9 cellular contexts compared by ENCODE assay signal in the genomic region with DNA sequence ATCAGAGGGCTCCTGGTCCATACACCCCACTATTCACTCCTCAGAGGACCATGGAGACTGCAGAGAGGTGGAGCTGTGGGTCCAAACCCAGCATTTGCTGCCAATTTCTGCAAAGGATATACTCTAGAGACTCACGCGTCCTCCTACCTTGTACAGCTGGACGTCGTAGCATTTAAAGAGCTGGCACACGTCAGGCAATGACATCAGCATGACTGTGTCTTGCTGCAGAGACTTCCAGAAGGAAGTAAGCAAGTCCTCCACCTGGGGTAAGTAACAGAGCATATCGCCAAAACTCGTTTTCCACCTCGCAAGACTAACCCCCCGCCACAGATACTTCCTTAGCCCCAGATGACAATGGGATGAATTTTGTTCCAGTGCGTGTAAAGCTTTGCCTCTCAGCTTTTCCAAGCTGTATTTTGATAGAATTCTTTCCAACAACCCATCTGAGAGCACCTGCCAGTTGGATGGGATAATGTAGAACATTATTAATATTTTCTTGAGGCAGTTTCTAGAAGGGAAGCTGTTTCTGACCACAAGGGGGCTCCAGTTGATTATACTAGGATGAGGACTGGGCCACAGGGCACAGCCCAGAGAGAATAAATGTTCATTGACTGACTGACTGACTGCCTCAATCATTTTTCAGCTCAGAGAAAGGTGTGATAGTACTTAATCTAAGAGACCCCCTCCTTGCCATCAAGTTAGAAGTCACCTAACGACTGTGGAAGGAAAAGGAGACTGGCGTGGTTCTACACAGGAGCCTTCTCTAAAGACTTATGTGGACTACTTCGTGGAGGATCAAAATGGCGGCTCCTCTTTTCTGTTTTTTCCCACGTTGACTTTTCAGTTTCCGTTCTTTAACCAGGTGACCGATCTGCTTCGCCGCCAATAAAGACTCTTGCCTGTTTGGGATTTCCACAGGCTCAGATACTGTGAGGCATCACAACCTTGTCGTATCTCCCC. TPM values are rescaled to one million over a fixed set of nuclear protein-coding genes. Genes with fewer than 3 reads are reported as not detected.
DNase-seq lines count a peak whose midpoint lies in the region; ATAC-seq and TF ChIP-seq lines count a peak whose summit lies in the region.
"Had no signal": no experiment of that assay in that cellular context is flagged by ENCODE, and none has a peak within 500 bp of the region (broad histone marks: within the 10 kb centered on the region; RNA-seq: fewer than 3 reads in every experiment).

No MANE protein-coding gene starts in this region.

- peak; percentile 28 to 82 (median 67) for DNase-seq in CD4-positive, CD25-positive, alpha-beta regulatory T cell
- DNase-seq in HFF-Myc (ENCODE audit: extremely low read depth, low read depth) (no peak), Peyer's patch (peak in 2 of 3 donors; percentile 67 to 81), foreskin melanocyte (peak; percentile 40), pons (ENCODE audit: low spot score) (peak; percentile 57), NCI-H187 treated with DMSO at 0.1 percent for 48 hours (lab: John Stamatoyannopoulos, UW) (no peak)

- H3K9me3 ChIP-seq in CD4-positive, CD25-positive, alpha-beta regulatory T cell (ENCODE audit: control insufficient read depth in 2 of 2, low read length in 2 of 2): peaks cover 0 to 5% of the 10 kb centered on the region in 2 experiments
- no peaks in the 10 kb centered on the region for H3K9me3 ChIP-seq in Peyer's patch

- ATAC-seq in CD4-positive, CD25-positive, alpha-beta regulatory T cell (ENCODE audit: low read depth in 2 of 2): peak; percentile 64 to 69
- peak; percentile 78 for ATAC-seq in activated T-helper 17 cell treated with anti-CD3 and anti-CD28 coated beads, Interleukin-2, amount 50 U/mL, for 72 hours (replicated peaks)
- no peak for ATAC-seq in GM21447 (IDR thresholded peaks at IDR 0.05; ENCODE audit: unreplicated experiment)

- peaks cover 0 to 4% (median 0%) of the 10 kb centered on the region in 7 donors for H3K9me3 Mint-ChIP-seq in CD4-positive, CD25-positive, alpha-beta regulatory T cell
- no peaks in the 10 kb centered on the region for H3K9me3 Mint-ChIP-seq in activated T-helper 17 cell treated with anti-CD3 and anti-CD28 coated beads, Interleukin-2, amount 50 U/mL, for 72 hours

- no peak for TF ChIP-seq POLR2A in Peyer's patch (IDR thresholded peaks at IDR 0.05)

- no peaks in the 10 kb centered on the region for H3K36me3 Mint-ChIP-seq in CD4-positive, CD25-positive, alpha-beta regulatory T cell
- H3K36me3 Mint-ChIP-seq in activated T-helper 17 cell treated with anti-CD3 and anti-CD28 coated beads, Interleukin-2, amount 50 U/mL, for 72 hours (ENCODE audit: low read depth): no peaks in the 10 kb centered on the region

- no peak overlapping the region for H3K27ac ChIP-seq in CD4-positive, CD25-positive, alpha-beta regulatory T cell (ENCODE audit: insufficient read depth, low read length, poor library complexity, severe bottlenecking)
- no peak overlapping the region for H3K27ac ChIP-seq in Peyer's patch

- TF ChIP-seq CTCF in HFF-Myc (IDR thresholded peaks at IDR 0.05; ENCODE audit: low read depth, low read length, missing control alignments) (peak; percentile 76), Peyer's patch (IDR thresholded peaks at IDR 0.05) (peak; percentile 61 to 78 (median 76))

- no peaks in the 10 kb centered on the region for H3K4me1 ChIP-seq in CD4-positive, CD25-positive, alpha-beta regulatory T cell (ENCODE audit: control insufficient read depth, insufficient read depth, low read length, poor library complexity, severe bottlenecking)
- H3K4me1 ChIP-seq in Peyer's patch: no peaks in the 10 kb centered on the region

- no peaks in the 10 kb centered on the region for H3K27me3 ChIP-seq in CD4-positive, CD25-positive, alpha-beta regulatory T cell (ENCODE audit: control insufficient read depth, insufficient read depth, low read length)
- no peaks in the 10 kb centered on the region for H3K27me3 ChIP-seq in Peyer's patch

- no peak overlapping the region for H3K4me3 ChIP-seq in CD4-positive, CD25-positive, alpha-beta regulatory T cell (ENCODE audit: low read depth, low read length)
- H3K4me3 ChIP-seq in HFF-Myc (replicated peaks; ENCODE audit: low read depth, low read length) (no peak overlapping the region), Peyer's patch (no peak overlapping the region)

- peaks cover 7% of the 10 kb centered on the region for H3K27me3 Mint-ChIP-seq in CD4-positive, CD25-positive, alpha-beta regulatory T cell
- no peaks in the 10 kb centered on the region for H3K27me3 Mint-ChIP-seq in activated T-helper 17 cell treated with anti-CD3 and anti-CD28 coated beads, Interleukin-2, amount 50 U/mL, for 72 hours

- H3K27ac Mint-ChIP-seq in CD4-positive, CD25-positive, alpha-beta regulatory T cell: peak overlapping the region in 1 of 3 donors; percentile 24
- no peak overlapping the region for H3K27ac Mint-ChIP-seq in activated T-helper 17 cell treated with anti-CD3 and anti-CD28 coated beads, Interleukin-2, amount 50 U/mL, for 72 hours

- H3K4me1 Mint-ChIP-seq in CD4-positive, CD25-positive, alpha-beta regulatory T cell: peaks cover 0 to 2% (median 0%) of the 10 kb centered on the region in 4 donors
- H3K4me1 Mint-ChIP-seq in activated T-helper 17 cell treated with anti-CD3 and anti-CD28 coated beads, Interleukin-2, amount 50 U/mL, for 72 hours: no peaks in the 10 kb centered on the region

- no peaks in the 10 kb centered on the region for H3K36me3 ChIP-seq in CD4-positive, CD25-positive, alpha-beta regulatory T cell (ENCODE audit: control insufficient read depth, insufficient read depth, low read length)
- no peaks in the 10 kb centered on the region for H3K36me3 ChIP-seq in Peyer's patch

- H3K4me3 Mint-ChIP-seq in CD4-positive, CD25-positive, alpha-beta regulatory T cell: no peak overlapping the region
- no peak overlapping the region for H3K4me3 Mint-ChIP-seq in activated T-helper 17 cell treated with anti-CD3 and anti-CD28 coated beads, Interleukin-2, amount 50 U/mL, for 72 hours

RNA-seq across cellular contexts. Expression of a gene that starts 31.7 kb away (rescaled TPM):
- total RNA-seq in CD4-positive, CD25-positive, alpha-beta regulatory T cell: 2.2 TPM
- polyA plus RNA-seq in CD4-positive, CD25-positive, alpha-beta regulatory T cell: 1 to 10 TPM; 2.1 to 5.2 (median 3.8) TPM
- total RNA-seq in Peyer's patch: under 1 TPM in 1 of 4 donors, not detected in 3; 0.40 TPM
- total RNA-seq in activated T-helper 17 cell treated with anti-CD3 and anti-CD28 coated beads, Interleukin-2, amount 50 U/mL, for 72 hours: not detected
- total RNA-seq: subcutaneous adipose tissue had no signal

RNA-seq across cellular contexts. Expression of a gene that starts 55.9 kb away (rescaled TPM):
- total RNA-seq in CD4-positive, CD25-positive, alpha-beta regulatory T cell: 5.5 TPM
- polyA plus RNA-seq in CD4-positive, CD25-positive, alpha-beta regulatory T cell: under 1 TPM in 2 of 4 donors, not detected in 2; 0.16 to 0.50 TPM
- not detected for total RNA-seq in Peyer's patch
- under 1 TPM; 0.45 to 0.48 TPM for total RNA-seq in activated T-helper 17 cell treated with anti-CD3 and anti-CD28 coated beads, Interleukin-2, amount 50 U/mL, for 72 hours

Comparison
In these comparisons a context has a peak if more than half of its experiments do, and no peak if none do; other contexts are left out.
1. DNase-seq: peak in CD4-positive, CD25-positive, alpha-beta regulatory T cell (3 of 3), Peyer's patch (2 of 3), foreskin melanocyte (single experiment) and pons (single experiment); none in HFF-Myc (single experiment) and NCI-H187 treated with DMSO at 0.1 percent for 48 hours (single experiment).